In the genomic region with DNA sequence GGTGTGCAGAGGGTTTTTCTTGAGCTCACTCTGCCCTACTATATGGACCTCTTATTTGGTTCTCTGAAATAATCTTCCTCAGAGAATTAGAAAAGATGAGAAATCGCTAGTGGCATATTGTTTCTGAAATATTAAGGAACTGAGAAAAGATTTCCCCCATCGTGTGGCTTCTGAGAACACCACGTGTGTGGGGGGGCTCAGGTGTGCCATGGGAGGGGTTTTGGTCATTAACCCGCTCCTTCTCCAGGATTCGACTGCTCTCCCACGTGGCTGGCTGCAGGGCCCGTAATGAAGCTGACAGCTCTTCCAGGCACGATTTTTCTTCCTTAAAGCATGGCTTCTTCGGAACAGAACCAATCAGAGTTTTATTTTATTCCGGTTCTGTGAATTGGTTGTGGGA, we compare ENCODE assay signal across 2 cellular contexts.
TF ChIP-seq lines count a peak whose summit lies in the region.

No MANE protein-coding gene starts in this region.

TF ChIP-seq in HepG2, 621 proteins besides CTCF, POLR2A, EP300 and RAD21:
- TF ChIP-seq, protein P1, sequence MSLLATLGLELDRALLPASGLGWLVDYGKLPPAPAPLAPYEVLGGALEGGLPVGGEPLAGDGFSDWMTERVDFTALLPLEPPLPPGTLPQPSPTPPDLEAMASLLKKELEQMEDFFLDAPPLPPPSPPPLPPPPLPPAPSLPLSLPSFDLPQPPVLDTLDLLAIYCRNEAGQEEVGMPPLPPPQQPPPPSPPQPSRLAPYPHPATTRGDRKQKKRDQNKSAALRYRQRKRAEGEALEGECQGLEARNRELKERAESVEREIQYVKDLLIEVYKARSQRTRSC (CRISPR knock-in tag; IDR thresholded peaks at IDR 0.05; ENCODE audit: low read depth): no peak
- TF ChIP-seq MNT (IDR thresholded peaks at IDR 0.05): peak; percentile 74

TF ChIP-seq in K562, 482 proteins besides CTCF, POLR2A, EP300 and RAD21:
- TF ChIP-seq MGA (IDR thresholded peaks at IDR 0.05) (peak; percentile 52), E2F6 (IDR thresholded peaks at IDR 0.05; ENCODE audit: borderline replicate concordance in 1 of 2, extremely low read depth in 1 of 2, insufficient read depth in 1 of 2, insufficient read length in 1 of 2, low read depth in 1 of 2, low read length in 1 of 2, poor library complexity in 1 of 2, severe bottlenecking in 1 of 2) (peak in 1 of 2 experiments; percentile 47), PBX2 (CRISPR knock-in tag; IDR thresholded peaks at IDR 0.05; ENCODE audit: low read depth) (no peak), PBX2 (tag; conservative IDR thresholded peaks at IDR 0.05; ENCODE audit: low read depth) (no peak), L3MBTL2 (IDR thresholded peaks at IDR 0.05) (0 out of 2 replicates have a peak, but pooled peaks have one; percentile 17), PHB2 (IDR thresholded peaks at IDR 0.05; ENCODE audit: low read depth) (no peak)
- TF ChIP-seq, protein P2, sequence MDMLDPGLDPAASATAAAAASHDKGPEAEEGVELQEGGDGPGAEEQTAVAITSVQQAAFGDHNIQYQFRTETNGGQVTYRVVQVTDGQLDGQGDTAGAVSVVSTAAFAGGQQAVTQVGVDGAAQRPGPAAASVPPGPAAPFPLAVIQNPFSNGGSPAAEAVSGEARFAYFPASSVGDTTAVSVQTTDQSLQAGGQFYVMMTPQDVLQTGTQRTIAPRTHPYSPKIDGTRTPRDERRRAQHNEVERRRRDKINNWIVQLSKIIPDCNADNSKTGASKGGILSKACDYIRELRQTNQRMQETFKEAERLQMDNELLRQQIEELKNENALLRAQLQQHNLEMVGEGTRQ (CRISPR knock-in tag; IDR thresholded peaks at IDR 0.05): peak; percentile 18; the same call in 1 of the 2 replicates
